ENCODE assay signal across 6 cellular contexts in genomic region chr7:96202102-96202501, GRCh38.
"Had no signal": no experiment of that assay in that cellular context is flagged by ENCODE, and none has a peak within 500 bp of the region (broad histone marks: within the 10 kb centered on the region; RNA-seq: fewer than 3 reads in every experiment).

No MANE protein-coding gene starts in this region.

- H3K27ac ChIP-seq: HL-60 had no signal

- DNase-seq: IMR-90, KBM-7, KG1 had no signal

- ATAC-seq: HepG2 had no signal

- FAIRE-seq: HepG2, HTR-8/SVneo had no signal
